ENCODE assay signal across 8 cellular contexts in genomic region chr12:65306603-65307501, GRCh38. TPM values are rescaled to one million over a fixed set of nuclear protein-coding genes. Genes with fewer than 3 reads are reported as not detected.
DNase-seq lines count a peak whose midpoint lies in the region; ATAC-seq and TF ChIP-seq lines count a peak whose summit lies in the region.

No MANE protein-coding gene starts in this region.

- no peak overlapping the region for H3K4me2 ChIP-seq in SU-DHL-6 (ENCODE audit: low read depth, low read length, poor library complexity, severe bottlenecking)

- in situ Hi-C loops in KBM-7 (cut with MboI; ENCODE audit: low pct_unique_long_range_greater_than_20kb, low sequenced_read_pairs), result loop anchor here (25.0 kb wide), 1 partner anchor 780 kb away; no protein-coding TSS in a partner anchor

- H3K79me2 ChIP-seq in SU-DHL-6 (ENCODE audit: insufficient read depth, low read length), result no peaks in the 10 kb centered on the region

- H3K4me3 ChIP-seq in SU-DHL-6 (ENCODE audit: insufficient read depth, low read length, poor library complexity, severe bottlenecking) (no peak overlapping the region), sigmoid colon (no peak overlapping the region), lower leg skin (ENCODE audit: low read depth, poor library complexity, severe bottlenecking) (no peak overlapping the region)

- ATAC-seq in HG03442 (IDR thresholded peaks at IDR 0.05; ENCODE audit: unreplicated experiment) (no peak), GM19455 (IDR thresholded peaks at IDR 0.05; ENCODE audit: unreplicated experiment) (no peak)

- no peaks in the 10 kb centered on the region for H3K9me2 ChIP-seq in SU-DHL-6 (replicated peaks; ENCODE audit: insufficient read depth, low read length)

- peak in 1 of 4 donors; percentile 81 for TF ChIP-seq EP300 in sigmoid colon (IDR thresholded peaks at IDR 0.05)

- no peaks in the 10 kb centered on the region for H3K27me3 Mint-ChIP-seq in glutamatergic neuron (ENCODE audit: unreplicated experiment)

- H3K4me1 Mint-ChIP-seq in glutamatergic neuron (ENCODE audit: low read depth, unreplicated experiment), result peaks cover 1% of the 10 kb centered on the region

- no peak overlapping the region for H3K9ac ChIP-seq in SU-DHL-6 (ENCODE audit: low read length)

- no peaks in the 10 kb centered on the region for H4K20me1 ChIP-seq in SU-DHL-6 (ENCODE audit: low read depth, low read length)

- no peaks in the 10 kb centered on the region for H3K36me3 Mint-ChIP-seq in glutamatergic neuron (ENCODE audit: unreplicated experiment)

- H3K27ac ChIP-seq in SU-DHL-6 (ENCODE audit: low read depth, low read length) (no peak overlapping the region), sigmoid colon (peak overlapping the region; percentile 21 to 77 (median 69))

- H3K27me3 ChIP-seq in SU-DHL-6 (ENCODE audit: low read length) (no peaks in the 10 kb centered on the region), sigmoid colon (no peaks in the 10 kb centered on the region)

- H2AFZ ChIP-seq in SU-DHL-6 (ENCODE audit: low read depth, low read length, severe bottlenecking), result no peak overlapping the region

- no peak overlapping the region for H3K27ac Mint-ChIP-seq in glutamatergic neuron (ENCODE audit: unreplicated experiment)

- H3K9me3 Mint-ChIP-seq in glutamatergic neuron (ENCODE audit: unreplicated experiment), result no peaks in the 10 kb centered on the region

- peaks cover 0 to 79% (median 61%) of the 10 kb centered on the region in 4 donors for H3K4me1 ChIP-seq in sigmoid colon

- no peaks in the 10 kb centered on the region for H3F3A ChIP-seq in SU-DHL-6 (ENCODE audit: insufficient read depth)

- H3K9me3 ChIP-seq in SU-DHL-6 (ENCODE audit: insufficient read depth, low read length) (no peaks in the 10 kb centered on the region), sigmoid colon (no peaks in the 10 kb centered on the region)

- DNase-seq in DMS53 treated with DMSO at 0.1 percent for 48 hours (lab: John Stamatoyannopoulos, UW; ENCODE audit: unreplicated experiment), result peak; percentile 78
- peak; percentile 82 for DNase-seq in KBM-7
- DNase-seq in glutamatergic neuron, result no peak
- peak; percentile 93 for DNase-seq in sigmoid colon
- no peak for DNase-seq in lower leg skin (ENCODE audit: low spot score in 2 of 2)

- no peak for TF ChIP-seq POLR2A in sigmoid colon (IDR thresholded peaks at IDR 0.05)
- no peak for TF ChIP-seq POLR2A in lower leg skin (IDR thresholded peaks at IDR 0.05)

- no peak overlapping the region for H3K4me3 Mint-ChIP-seq in glutamatergic neuron (ENCODE audit: unreplicated experiment)

- TF ChIP-seq CTCF in SU-DHL-6 (IDR thresholded peaks at IDR 0.05; ENCODE audit: insufficient read depth, low read length, poor library complexity, severe bottlenecking) (peak; percentile 62), glutamatergic neuron (IDR thresholded peaks at IDR 0.05; ENCODE audit: partially characterized antibody, unreplicated experiment) (peak; percentile 60), sigmoid colon (IDR thresholded peaks at IDR 0.05) (peak in 3 of 4 experiments; percentile 16 to 28 (median 20)), lower leg skin (IDR thresholded peaks at IDR 0.05) (no peak)

- intact Hi-C loops in sigmoid colon (cut with DNase I) (loop anchor here (10.0 kb wide), 1 partner anchor 228 kb away; no protein-coding TSS in a partner anchor), lower leg skin (cut with DNase I; ENCODE audit: low total_unique reads) (no loop called here)

- H3K36me3 ChIP-seq in SU-DHL-6 (ENCODE audit: low read length) (no peaks in the 10 kb centered on the region), sigmoid colon (peaks cover 0 to 4% (median 0%) of the 10 kb centered on the region in 4 donors)

- WGBS in sigmoid colon, 2 donors, result 24 to 35% methylated on average over 8 of the region's 8 CpGs
- WGBS in lower leg skin, 2 donors, result 41 to 46% methylated on average over 8 of the region's 8 CpGs

RNA-seq across cellular contexts. Expression of gene MSRB3, which starts 28.4 kb away (rescaled TPM):
- total RNA-seq in glutamatergic neuron (ENCODE audit: unreplicated experiment), result 1.6 TPM
- total RNA-seq in sigmoid colon, result 100 to 1,000 TPM; 159 to 232 (median 223) TPM
- 10 to 100 TPM in 2 of 3 donors, 1 to 10 TPM in 1; 6.2 to 13.4 (median 10.8) TPM for polyA plus RNA-seq in sigmoid colon
- 10 to 100 TPM in 1 of 4 donors, 1 to 10 TPM in 3; 6.1 to 16.6 (median 7.9) TPM for total RNA-seq in lower leg skin

Comparison
In these comparisons a context has a peak if more than half of its experiments do, and no peak if none do; other contexts are left out.
1. DNase-seq: peak in DMS53 treated with DMSO at 0.1 percent for 48 hours (single experiment), KBM-7 (single experiment) and sigmoid colon (single experiment); none in glutamatergic neuron (single experiment) and lower leg skin (0 of 2).
2. CTCF ChIP-seq: peak in SU-DHL-6 (single experiment), glutamatergic neuron (single experiment) and sigmoid colon (3 of 4); none in lower leg skin (0 of 3).
3. RNA of gene MSRB3, which starts 28.4 kb away (total RNA-seq): 159 to 232 TPM in sigmoid colon; 6.1 to 16.6 TPM in lower leg skin and 1.6 TPM in glutamatergic neuron (single experiment); every median in the first group is over 4 times any median in the second.